In genomic region chr18:3248062-3248669, GRCh38 we compare ENCODE assay signal across 8 cellular contexts. TPM values are rescaled to one million over a fixed set of nuclear protein-coding genes. Genes with fewer than 3 reads are reported as not detected.
A peak's percentile ranks its signal among the peaks of the same experiment; 100 is the strongest.
DNase-seq lines count a peak whose midpoint lies in the region; ATAC-seq, FAIRE-seq and TF ChIP-seq lines count a peak whose summit lies in the region.

No MANE protein-coding gene starts in this region.

- H3K27ac ChIP-seq in A673 (ENCODE audit: low read depth, low read length, poor library complexity, severe bottlenecking), result peak overlapping the region; percentile 96
- peak overlapping the region; percentile 99 for H3K27ac ChIP-seq in SK-N-MC
- H3K27ac ChIP-seq in epithelial cell of prostate, result peak overlapping the region; percentile 96
- peak overlapping the region; percentile 58 for H3K27ac ChIP-seq in neural cell (ENCODE audit: low read length)

- no peaks in the 10 kb centered on the region for H4K20me1 ChIP-seq in neural cell (ENCODE audit: insufficient read depth)

- H3K4me2 ChIP-seq in neural cell (ENCODE audit: low read length), result peak overlapping the region; percentile 98

- FAIRE-seq in HTR-8/SVneo (lab: Jason Lieb, UNC), result no peak

- peak; percentile 4 for ATAC-seq in GM21360 (IDR thresholded peaks at IDR 0.05; ENCODE audit: unreplicated experiment)
- ATAC-seq in GM18517 (IDR thresholded peaks at IDR 0.05; ENCODE audit: unreplicated experiment), result no peak

- H3K79me2 ChIP-seq in neural cell (replicated peaks; ENCODE audit: insufficient read depth, low read length), result peaks cover 27% of the 10 kb centered on the region

- no peaks in the 10 kb centered on the region for H3K9me3 ChIP-seq in A673 (ENCODE audit: low read depth, low read length, poor library complexity, severe bottlenecking)
- no peaks in the 10 kb centered on the region for H3K9me3 ChIP-seq in SK-N-MC (ENCODE audit: low read depth, low read length)
- H3K9me3 ChIP-seq in neural cell (ENCODE audit: low read length), result no peaks in the 10 kb centered on the region

- no peak for TF ChIP-seq EP300 in neural cell (conservative IDR thresholded peaks at IDR 0.05; ENCODE audit: poor library complexity, severe bottlenecking)

- TF ChIP-seq CTCF in A673 (conservative IDR thresholded peaks at IDR 0.05; ENCODE audit: low read depth, low read length) (no peak), neural cell (IDR thresholded peaks at IDR 0.05; ENCODE audit: poor library complexity, severe bottlenecking) (no peak)

- H2AFZ ChIP-seq in neural cell (ENCODE audit: low read depth, low read length), result peak overlapping the region; percentile 85

- H3K36me3 ChIP-seq in A673 (ENCODE audit: insufficient read depth, low read length, poor library complexity, severe bottlenecking), result peaks cover 20% of the 10 kb centered on the region
- peaks cover 31% of the 10 kb centered on the region for H3K36me3 ChIP-seq in SK-N-MC (ENCODE audit: insufficient read depth, low read length)
- no peaks in the 10 kb centered on the region for H3K36me3 ChIP-seq in neural cell (ENCODE audit: insufficient read depth, low read length)

- no TSS peak for BruUV-seq in A673 (replicated peaks; lab: Mats Ljungman, UMichigan)

- peaks cover 35% of the 10 kb centered on the region for H3K4me1 ChIP-seq in A673 (ENCODE audit: insufficient read depth, low read length, poor library complexity, severe bottlenecking)

- no peaks in the 10 kb centered on the region for H3K9me2 ChIP-seq in neural cell (ENCODE audit: insufficient read depth, low read length)

- CTCF ChIA-PET in A673 (lab: Charles Lee), result interaction anchor here (0.6 kb wide), 1 partner anchor 88 kb away, joined by 10 read pairs; no protein-coding TSS in a partner anchor

- no peak for TF ChIP-seq RAD21 in neural cell (conservative IDR thresholded peaks at IDR 0.05)

- intact Hi-C loops in A673 (cut with micrococcal nuclease; ENCODE audit: unreplicated experiment), result loop anchor here (5.0 to 10.0 kb wide), 3 partner anchors 96 to 473 kb away; partner anchors contain the start of gene LPIN2

- DNase-seq in A673 (ENCODE audit: low spot score), result peak; percentile 72
- no peak for DNase-seq in SK-N-MC (ENCODE audit: low read depth, low spot score)
- no peak for DNase-seq in epithelial cell of prostate (ENCODE audit: low read depth, low spot score)
- no peak for DNase-seq in HTR-8/SVneo (ENCODE audit: insufficient read length, low spot score)
- DNase-seq in middle frontal gyrus (ENCODE audit: extremely low spot score, low spot score), result no peak

- H3K4me3 ChIP-seq in A673 (ENCODE audit: low read depth, low read length, poor library complexity, severe bottlenecking) (peak overlapping the region; percentile 75), SK-N-MC (peak overlapping the region; percentile 88), neural cell (ENCODE audit: low read length) (peak overlapping the region; percentile 96)

- H3K9ac ChIP-seq in SK-N-MC (ENCODE audit: insufficient read length) (peak overlapping the region; percentile 99), neural cell (ENCODE audit: low read length) (peak overlapping the region; percentile 79)

- POLR2A ChIA-PET in A673 (lab: Charles Lee; ENCODE audit: low non-redundant PET), result no interaction called here

- H3K27me3 ChIP-seq in A673 (replicated peaks; ENCODE audit: insufficient read depth, low read depth, low read length, poor library complexity) (no peaks in the 10 kb centered on the region), neural cell (ENCODE audit: insufficient read depth, low read depth, low read length) (no peaks in the 10 kb centered on the region)

- no peaks in the 10 kb centered on the region for H3F3A ChIP-seq in neural cell (ENCODE audit: insufficient read depth, low read length, poor library complexity, severe bottlenecking)

TF ChIP-seq in neural cell, 6 proteins besides CTCF, POLR2A, EP300 and RAD21:
- TF ChIP-seq TAF1 (IDR thresholded peaks at IDR 0.05; ENCODE audit: low read depth) (no peak), POLR2AphosphoS5 (IDR thresholded peaks at IDR 0.05) (no peak), EZH2 (IDR thresholded peaks at IDR 0.05; ENCODE audit: borderline replicate concordance, insufficient read depth, low read length, poor library complexity, severe bottlenecking) (no peak), SMC3 (conservative IDR thresholded peaks at IDR 0.05; ENCODE audit: poor library complexity) (no peak), MXI1 (conservative IDR thresholded peaks at IDR 0.05; ENCODE audit: poor library complexity, severe bottlenecking) (no peak)
- TF ChIP-seq, protein P1, sequence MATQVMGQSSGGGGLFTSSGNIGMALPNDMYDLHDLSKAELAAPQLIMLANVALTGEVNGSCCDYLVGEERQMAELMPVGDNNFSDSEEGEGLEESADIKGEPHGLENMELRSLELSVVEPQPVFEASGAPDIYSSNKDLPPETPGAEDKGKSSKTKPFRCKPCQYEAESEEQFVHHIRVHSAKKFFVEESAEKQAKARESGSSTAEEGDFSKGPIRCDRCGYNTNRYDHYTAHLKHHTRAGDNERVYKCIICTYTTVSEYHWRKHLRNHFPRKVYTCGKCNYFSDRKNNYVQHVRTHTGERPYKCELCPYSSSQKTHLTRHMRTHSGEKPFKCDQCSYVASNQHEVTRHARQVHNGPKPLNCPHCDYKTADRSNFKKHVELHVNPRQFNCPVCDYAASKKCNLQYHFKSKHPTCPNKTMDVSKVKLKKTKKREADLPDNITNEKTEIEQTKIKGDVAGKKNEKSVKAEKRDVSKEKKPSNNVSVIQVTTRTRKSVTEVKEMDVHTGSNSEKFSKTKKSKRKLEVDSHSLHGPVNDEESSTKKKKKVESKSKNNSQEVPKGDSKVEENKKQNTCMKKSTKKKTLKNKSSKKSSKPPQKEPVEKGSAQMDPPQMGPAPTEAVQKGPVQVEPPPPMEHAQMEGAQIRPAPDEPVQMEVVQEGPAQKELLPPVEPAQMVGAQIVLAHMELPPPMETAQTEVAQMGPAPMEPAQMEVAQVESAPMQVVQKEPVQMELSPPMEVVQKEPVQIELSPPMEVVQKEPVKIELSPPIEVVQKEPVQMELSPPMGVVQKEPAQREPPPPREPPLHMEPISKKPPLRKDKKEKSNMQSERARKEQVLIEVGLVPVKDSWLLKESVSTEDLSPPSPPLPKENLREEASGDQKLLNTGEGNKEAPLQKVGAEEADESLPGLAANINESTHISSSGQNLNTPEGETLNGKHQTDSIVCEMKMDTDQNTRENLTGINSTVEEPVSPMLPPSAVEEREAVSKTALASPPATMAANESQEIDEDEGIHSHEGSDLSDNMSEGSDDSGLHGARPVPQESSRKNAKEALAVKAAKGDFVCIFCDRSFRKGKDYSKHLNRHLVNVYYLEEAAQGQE (IDR thresholded peaks at IDR 0.05; ENCODE audit: borderline replicate concordance), result no peak

RNA-seq across cellular contexts. Expression of gene MYL12A, which starts 0.6 kb away (rescaled TPM):
- total RNA-seq in A673 (2021), result 298 and 357 TPM in 2 replicates
- polyA plus RNA-seq in neural cell, result 57.9 and 62.7 TPM in 2 replicates
- 25.1 and 36.0 TPM in 2 replicates for polyA minus RNA-seq in neural cell

RNA-seq across cellular contexts. Expression of gene MYL12B, which starts 13.8 kb away (rescaled TPM):
- total RNA-seq in A673 (2021), result 303 and 389 TPM in 2 replicates
- 384 and 409 TPM in 2 replicates for polyA plus RNA-seq in neural cell
- polyA minus RNA-seq in neural cell, result 167 and 182 TPM in 2 replicates

RNA-seq across cellular contexts. Expression of gene MYOM1, which starts 28.4 kb away (rescaled TPM):
- total RNA-seq in A673 (2021), result 0.37 and 0.46 TPM in 2 replicates
- 0.40 and 1.7 TPM in 2 replicates for polyA plus RNA-seq in neural cell
- 1.9 and 2.0 TPM in 2 replicates for polyA minus RNA-seq in neural cell
